Comparison of ENCODE assay signal across 8 cellular contexts in genomic region chr10:79929409-79929904, GRCh38.
DNase-seq lines count a peak whose midpoint lies in the region; ATAC-seq and TF ChIP-seq lines count a peak whose summit lies in the region.

No MANE protein-coding gene starts in this region.

- DNase-seq in AG09319 (ENCODE audit: extremely low read depth, low read depth) (peak; percentile 19), NCI-H748 treated with DMSO at 0.1 percent for 48 hours (lab: John Stamatoyannopoulos, UW) (peak; percentile 14), epidermal melanocyte (ENCODE audit: insufficient read length, low spot score) (peak; percentile 39), midbrain (lab: John Stamatoyannopoulos, UW) (peak; percentile 67)
- DNase-seq in activated CD8-positive, alpha-beta memory T cell treated with anti-CD3 and anti-CD28 coated beads, Interleukin-2, amount 50 U/mL, for 1 hour (ENCODE audit: extremely low read depth), result peak; percentile 14
- peak; percentile 58 for DNase-seq in stimulated activated CD8-positive, alpha-beta memory T cell treated with anti-CD3 and anti-CD28 coated beads, Interleukin-4, amount 100 ng/mL, for 24 hours (ENCODE audit: low read depth)

- TF ChIP-seq CTCF in AG09319 (IDR thresholded peaks at IDR 0.05; ENCODE audit: low read depth, low read length), result peak; percentile 90

- ATAC-seq in GM18511 (IDR thresholded peaks at IDR 0.05; ENCODE audit: unreplicated experiment) (peak; percentile 84), HG03095 (IDR thresholded peaks at IDR 0.05; ENCODE audit: unreplicated experiment) (peak; percentile 68)

Comparison
In these comparisons a context has a peak if more than half of its experiments do, and no peak if none do; other contexts are left out.
1. Peak in every context shown above with its lines: DNase-seq and ATAC-seq.
2. DNase-seq: peak in every context shown above with its lines; median percentile 67 in midbrain; 58 in stimulated activated CD8-positive, alpha-beta memory T cell treated with anti-CD3 and anti-CD28 coated beads, Interleukin-4, amount 100 ng/mL, for 24 hours; 39 in epidermal melanocyte; 19 in AG09319; 14 in NCI-H748 treated with DMSO at 0.1 percent for 48 hours; 14 in activated CD8-positive, alpha-beta memory T cell treated with anti-CD3 and anti-CD28 coated beads, Interleukin-2, amount 50 U/mL, for 1 hour.